1 cellular context compared by ENCODE assay signal in the genomic region with DNA sequence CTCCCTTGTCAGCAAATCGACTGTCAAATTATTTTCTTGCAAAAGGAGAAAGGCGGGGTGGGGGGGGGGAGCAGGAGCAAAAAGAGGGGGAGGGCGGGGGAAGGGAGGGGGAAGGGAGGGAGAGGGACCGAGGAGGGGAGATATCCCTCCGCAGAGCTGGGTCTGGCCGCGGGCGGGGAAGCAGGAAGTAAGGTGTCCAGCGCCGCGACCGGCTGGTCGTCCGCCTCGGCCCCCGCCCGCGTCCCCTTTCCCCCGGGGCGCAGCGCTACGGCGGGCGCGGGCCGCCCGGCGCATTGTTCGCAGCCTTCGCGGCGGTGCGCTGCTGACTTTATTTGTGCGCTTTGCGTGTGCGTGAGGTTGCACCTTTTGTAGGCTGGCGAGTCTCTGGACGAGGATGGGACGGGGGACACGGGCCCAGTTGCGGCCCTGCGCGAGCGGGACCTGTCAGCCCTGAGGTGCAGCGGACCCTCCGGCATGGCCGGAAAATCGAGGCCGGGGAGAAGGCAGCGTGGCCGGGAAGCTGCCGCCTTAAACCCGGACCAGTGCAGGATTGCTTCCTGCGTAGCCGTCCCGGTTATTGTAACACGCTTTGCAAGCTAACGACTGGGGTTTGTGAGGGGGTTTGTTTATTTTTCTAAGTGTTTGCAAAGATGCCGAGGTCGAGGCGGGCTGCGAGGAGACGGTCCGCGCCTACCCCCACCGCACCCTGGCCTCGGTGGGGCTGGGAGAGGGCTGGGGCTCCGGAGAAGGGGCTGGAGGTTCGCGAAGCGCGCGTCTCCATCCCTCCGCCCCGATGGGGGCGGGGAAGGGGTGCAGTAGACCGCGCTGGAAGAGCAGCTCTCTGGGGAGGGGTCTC.
TF ChIP-seq lines count a peak whose summit lies in the region.

No MANE protein-coding gene starts in this region.

TF ChIP-seq in A549, 52 proteins besides CTCF, POLR2A, EP300 and RAD21 (continued from another document):
- TF ChIP-seq MAX (IDR thresholded peaks at IDR 0.05) (peak; percentile 26; the same call in 1 of the 2 replicates), CBX8 (IDR thresholded peaks at IDR 0.05) (no peak), ZC3H11A (IDR thresholded peaks at IDR 0.05) (no peak), FOXS1 (CRISPR knock-in tag; IDR thresholded peaks at IDR 0.05) (no peak), RCOR1 (IDR thresholded peaks at IDR 0.05; ENCODE audit: low read depth, low read length) (no peak), HOXA7 (CRISPR knock-in tag; IDR thresholded peaks at IDR 0.05) (no peak), BCL3 (IDR thresholded peaks at IDR 0.05) (peak; percentile 60; the same call in 2 of the 3 replicates), EHF (CRISPR knock-in tag; IDR thresholded peaks at IDR 0.05) (no peak), HDAC2 (IDR thresholded peaks at IDR 0.05) (no peak), CEBPB (IDR thresholded peaks at IDR 0.05) (no peak), MAFK (IDR thresholded peaks at IDR 0.05; ENCODE audit: partially characterized antibody) (no peak), ZNF302 (CRISPR knock-in tag; IDR thresholded peaks at IDR 0.05) (no peak), PBX3 (IDR thresholded peaks at IDR 0.05) (peak; percentile 56; the same call in 1 of the 2 replicates), ZSCAN20 (CRISPR knock-in tag; IDR thresholded peaks at IDR 0.05) (no peak), CHD4 (IDR thresholded peaks at IDR 0.05; ENCODE audit: borderline replicate concordance) (no peak), ELK1 (IDR thresholded peaks at IDR 0.05; ENCODE audit: low read depth, low read length) (no peak), BHLHE40 (IDR thresholded peaks at IDR 0.05; ENCODE audit: low read depth, low read length) (no peak), PHF8 (IDR thresholded peaks at IDR 0.05; ENCODE audit: borderline replicate concordance, low read depth) (peak; percentile 71), NR3C1 (IDR thresholded peaks at IDR 0.05) (no peak), HEYL (CRISPR knock-in tag; IDR thresholded peaks at IDR 0.05) (no peak), NPAS2 (CRISPR knock-in tag; IDR thresholded peaks at IDR 0.05; ENCODE audit: borderline replicate concordance) (no peak), RFX5 (IDR thresholded peaks at IDR 0.05) (no peak), JUN (IDR thresholded peaks at IDR 0.05) (peak in 1 of 2 experiments; percentile 62; a peak in 2 of 5 replicates), HES2 (IDR thresholded peaks at IDR 0.05) (no peak), ESRRA (IDR thresholded peaks at IDR 0.05; ENCODE audit: borderline replicate concordance, low read length) (no peak), HOXB13 (CRISPR knock-in tag; IDR thresholded peaks at IDR 0.05; ENCODE audit: low read depth) (no peak), SREBF2 (IDR thresholded peaks at IDR 0.05) (no peak), HOXB5 (CRISPR knock-in tag; IDR thresholded peaks at IDR 0.05) (no peak), CBX2 (IDR thresholded peaks at IDR 0.05; ENCODE audit: borderline replicate concordance, low read depth) (no peak), NFE2L2 (conservative IDR thresholded peaks at IDR 0.05; ENCODE audit: low read length) (no peak), ATOH8 (CRISPR knock-in tag; IDR thresholded peaks at IDR 0.05; ENCODE audit: low read depth) (no peak), TP53 (CRISPR knock-in tag; IDR thresholded peaks at IDR 0.05) (no peak), RNF2 (IDR thresholded peaks at IDR 0.05; ENCODE audit: borderline replicate concordance, low read depth) (no peak), KDM5A (IDR thresholded peaks at IDR 0.05) (no peak), MYC (IDR thresholded peaks at IDR 0.05; ENCODE audit: borderline replicate concordance, low read length) (no peak), KDM1A (IDR thresholded peaks at IDR 0.05; ENCODE audit: low read depth) (no peak), JUNB (IDR thresholded peaks at IDR 0.05) (no peak), EHMT2 (IDR thresholded peaks at IDR 0.05; ENCODE audit: low read depth) (no peak), TFCP2L1 (CRISPR knock-in tag; IDR thresholded peaks at IDR 0.05) (no peak), FOSB (CRISPR knock-in tag; IDR thresholded peaks at IDR 0.05) (no peak), POLR2AphosphoS2 (conservative IDR thresholded peaks at IDR 0.05; ENCODE audit: low read length) (no peak), SMC3 (IDR thresholded peaks at IDR 0.05) (no peak)
- TF ChIP-seq, protein P1, sequence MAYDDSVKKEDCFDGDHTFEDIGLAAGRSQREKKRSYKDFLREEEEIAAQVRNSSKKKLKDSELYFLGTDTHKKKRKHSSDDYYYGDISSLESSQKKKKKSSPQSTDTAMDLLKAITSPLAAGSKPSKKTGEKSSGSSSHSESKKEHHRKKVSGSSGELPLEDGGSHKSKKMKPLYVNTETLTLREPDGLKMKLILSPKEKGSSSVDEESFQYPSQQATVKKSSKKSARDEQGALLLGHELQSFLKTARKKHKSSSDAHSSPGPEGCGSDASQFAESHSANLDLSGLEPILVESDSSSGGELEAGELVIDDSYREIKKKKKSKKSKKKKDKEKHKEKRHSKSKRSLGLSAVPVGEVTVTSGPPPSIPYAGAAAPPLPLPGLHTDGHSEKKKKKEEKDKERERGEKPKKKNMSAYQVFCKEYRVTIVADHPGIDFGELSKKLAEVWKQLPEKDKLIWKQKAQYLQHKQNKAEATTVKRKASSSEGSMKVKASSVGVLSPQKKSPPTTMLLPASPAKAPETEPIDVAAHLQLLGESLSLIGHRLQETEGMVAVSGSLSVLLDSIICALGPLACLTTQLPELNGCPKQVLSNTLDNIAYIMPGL (CRISPR knock-in tag; IDR thresholded peaks at IDR 0.05; ENCODE audit: borderline replicate concordance) = no peak
- TF ChIP-seq, protein P2, sequence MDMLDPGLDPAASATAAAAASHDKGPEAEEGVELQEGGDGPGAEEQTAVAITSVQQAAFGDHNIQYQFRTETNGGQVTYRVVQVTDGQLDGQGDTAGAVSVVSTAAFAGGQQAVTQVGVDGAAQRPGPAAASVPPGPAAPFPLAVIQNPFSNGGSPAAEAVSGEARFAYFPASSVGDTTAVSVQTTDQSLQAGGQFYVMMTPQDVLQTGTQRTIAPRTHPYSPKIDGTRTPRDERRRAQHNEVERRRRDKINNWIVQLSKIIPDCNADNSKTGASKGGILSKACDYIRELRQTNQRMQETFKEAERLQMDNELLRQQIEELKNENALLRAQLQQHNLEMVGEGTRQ (IDR thresholded peaks at IDR 0.05) = no peak
